In the genomic region with DNA sequence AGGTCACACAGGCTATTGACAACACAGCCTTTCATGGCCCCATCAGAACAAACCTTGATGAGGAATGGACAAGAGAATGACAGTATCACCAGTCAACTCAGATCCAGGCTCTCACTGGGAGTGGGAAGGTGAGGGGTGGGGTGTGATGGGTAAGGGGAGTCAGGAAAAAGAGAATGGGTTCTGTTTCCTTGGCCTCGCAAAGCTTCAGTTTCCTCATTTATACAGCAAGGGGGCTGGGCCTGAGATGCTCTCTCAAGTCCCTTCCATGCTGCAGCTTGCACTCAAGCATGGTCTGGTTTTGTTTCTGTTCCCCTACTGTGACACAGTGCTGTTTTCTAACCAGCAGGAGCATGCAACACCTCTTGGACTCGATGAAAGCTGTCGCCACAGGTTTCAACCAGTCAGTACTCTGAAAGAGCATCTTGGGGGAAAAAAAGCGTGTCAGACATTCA, we compare ENCODE assay signal across 11 cellular contexts.
A peak's percentile ranks its signal among the peaks of the same experiment; 100 is the strongest.
DNase-seq lines count a peak whose midpoint lies in the region; ATAC-seq lines count a peak whose summit lies in the region.
"Had no signal": no experiment of that assay in that cellular context is flagged by ENCODE, and none has a peak within 500 bp of the region (broad histone marks: within the 10 kb centered on the region; RNA-seq: fewer than 3 reads in every experiment).

No MANE protein-coding gene starts in this region.

- no peak overlapping the region for H3K4me3 Mint-ChIP-seq in naive thymus-derived CD4-positive, alpha-beta T cell
- no peak overlapping the region for H3K4me3 Mint-ChIP-seq in activated CD4-positive, alpha-beta T cell treated with anti-CD3 and anti-CD28 coated beads, Interleukin-2, amount 10 ng/mL, durations not matched to agents 7 days and 5 days

- no peak overlapping the region for H3K27ac Mint-ChIP-seq in naive thymus-derived CD4-positive, alpha-beta T cell
- no peak overlapping the region for H3K27ac Mint-ChIP-seq in activated CD4-positive, alpha-beta T cell treated with anti-CD3 and anti-CD28 coated beads, Interleukin-2, amount 10 ng/mL, durations not matched to agents 7 days and 5 days

- H3K9me3 Mint-ChIP-seq in naive thymus-derived CD4-positive, alpha-beta T cell = no peaks in the 10 kb centered on the region
- H3K9me3 Mint-ChIP-seq in activated CD4-positive, alpha-beta T cell treated with anti-CD3 and anti-CD28 coated beads, Interleukin-2, amount 10 ng/mL, durations not matched to agents 7 days and 5 days = no peaks in the 10 kb centered on the region

- no peaks in the 10 kb centered on the region for H3K27me3 ChIP-seq in naive thymus-derived CD4-positive, alpha-beta T cell (ENCODE audit: control insufficient read depth in 2 of 2, insufficient read depth in 2 of 2, low read length in 2 of 2)
- H3K27me3 ChIP-seq: dorsolateral prefrontal cortex, SJCRH30 had no signal

- POLR2A ChIA-PET in naive thymus-derived CD4-positive, alpha-beta T cell (lab: Charles Lee) = no interaction called here
- POLR2A ChIA-PET in activated CD4-positive, alpha-beta T cell treated with anti-CD3 and anti-CD28 coated beads, Interleukin-2, amount 10 ng/mL, durations not matched to agents 7 days and 5 days (lab: Charles Lee) = no interaction called here

- no peak overlapping the region for H3K27ac ChIP-seq in naive thymus-derived CD4-positive, alpha-beta T cell (ENCODE audit: low read depth, low read length)
- H3K27ac ChIP-seq: dorsolateral prefrontal cortex, SJCRH30 had no signal

- no peaks in the 10 kb centered on the region for H3K36me3 Mint-ChIP-seq in naive thymus-derived CD4-positive, alpha-beta T cell
- no peaks in the 10 kb centered on the region for H3K36me3 Mint-ChIP-seq in activated CD4-positive, alpha-beta T cell treated with anti-CD3 and anti-CD28 coated beads, Interleukin-2, amount 10 ng/mL, durations not matched to agents 7 days and 5 days (ENCODE audit: low read depth)

- H3K9me3 ChIP-seq in naive thymus-derived CD4-positive, alpha-beta T cell (ENCODE audit: control insufficient read depth in 2 of 3, low read length in 3 of 3) = no peaks in the 10 kb centered on the region
- H3K9me3 ChIP-seq: SJCRH30 had no signal

- no peaks in the 10 kb centered on the region for H3K4me1 ChIP-seq in naive thymus-derived CD4-positive, alpha-beta T cell (ENCODE audit: control insufficient read depth in 2 of 2, insufficient read depth in 2 of 2, low read length in 2 of 2)
- H3K4me1 ChIP-seq: SJCRH30 had no signal

- H3K27me3 Mint-ChIP-seq in naive thymus-derived CD4-positive, alpha-beta T cell = peaks cover 0 to 15% (median 0%) of the 10 kb centered on the region in 5 donors
- H3K27me3 Mint-ChIP-seq in activated CD4-positive, alpha-beta T cell treated with anti-CD3 and anti-CD28 coated beads, Interleukin-2, amount 10 ng/mL, durations not matched to agents 7 days and 5 days = peaks cover 6% of the 10 kb centered on the region

- intact Hi-C loops in naive thymus-derived CD4-positive, alpha-beta T cell (cut with micrococcal nuclease) = no loop called here

- ATAC-seq in GM18870 (IDR thresholded peaks at IDR 0.05; ENCODE audit: unreplicated experiment) (peak; percentile 91), GM21825 (IDR thresholded peaks at IDR 0.05; ENCODE audit: unreplicated experiment) (peak; percentile 96), HG03460 (IDR thresholded peaks at IDR 0.05; ENCODE audit: unreplicated experiment) (peak; percentile 94)
- ATAC-seq in naive thymus-derived CD4-positive, alpha-beta T cell = peak; percentile 42

- peaks cover 0 to 9% (median 0%) of the 10 kb centered on the region in 7 donors for H3K4me1 Mint-ChIP-seq in naive thymus-derived CD4-positive, alpha-beta T cell
- no peaks in the 10 kb centered on the region for H3K4me1 Mint-ChIP-seq in activated CD4-positive, alpha-beta T cell treated with anti-CD3 and anti-CD28 coated beads, Interleukin-2, amount 10 ng/mL, durations not matched to agents 7 days and 5 days

- CTCF ChIA-PET in naive thymus-derived CD4-positive, alpha-beta T cell (lab: Charles Lee) = no interaction called here
- CTCF ChIA-PET in activated CD4-positive, alpha-beta T cell treated with anti-CD3 and anti-CD28 coated beads, Interleukin-2, amount 10 ng/mL, durations not matched to agents 7 days and 5 days (lab: Charles Lee) = interaction anchor here (0.5 kb wide), 1 partner anchor 117 kb away, joined by 3 read pairs; no protein-coding TSS in a partner anchor

- no peak overlapping the region for H3K4me3 ChIP-seq in naive thymus-derived CD4-positive, alpha-beta T cell (ENCODE audit: low read length)
- H3K4me3 ChIP-seq: dorsolateral prefrontal cortex, SJCRH30 had no signal

- H3K36me3 ChIP-seq in naive thymus-derived CD4-positive, alpha-beta T cell (ENCODE audit: control insufficient read depth in 2 of 3, insufficient read depth in 3 of 3, low read length in 3 of 3) = no peaks in the 10 kb centered on the region
- H3K36me3 ChIP-seq: SJCRH30 had no signal

- DNase-seq in naive thymus-derived CD4-positive, alpha-beta T cell = no peak
- no peak for DNase-seq in activated CD4-positive, alpha-beta T cell treated with anti-CD3 and anti-CD28 coated beads, Interleukin-2, amount 10 ng/mL, durations not matched to agents 7 days and 5 days
- no peak for DNase-seq in NCI-H526 treated with DMSO at 0.1 percent for 48 hours (lab: John Stamatoyannopoulos, UW)
- DNase-seq in COLO829 (ENCODE audit: low spot score) = no peak
- DNase-seq in ecto neural progenitor cell (ENCODE audit: low spot score) = no peak
- DNase-seq: dorsolateral prefrontal cortex, GF-D8, SJCRH30 had no signal

Comparison
In these comparisons a context has a peak if more than half of its experiments do, and no peak if none do; other contexts are left out.
1. ATAC-seq: peak in every context shown above with its lines; median percentile 96 in GM21825; 94 in HG03460; 91 in GM18870; 42 in naive thymus-derived CD4-positive, alpha-beta T cell.